1 cellular context compared by ENCODE assay signal in the genomic region with DNA sequence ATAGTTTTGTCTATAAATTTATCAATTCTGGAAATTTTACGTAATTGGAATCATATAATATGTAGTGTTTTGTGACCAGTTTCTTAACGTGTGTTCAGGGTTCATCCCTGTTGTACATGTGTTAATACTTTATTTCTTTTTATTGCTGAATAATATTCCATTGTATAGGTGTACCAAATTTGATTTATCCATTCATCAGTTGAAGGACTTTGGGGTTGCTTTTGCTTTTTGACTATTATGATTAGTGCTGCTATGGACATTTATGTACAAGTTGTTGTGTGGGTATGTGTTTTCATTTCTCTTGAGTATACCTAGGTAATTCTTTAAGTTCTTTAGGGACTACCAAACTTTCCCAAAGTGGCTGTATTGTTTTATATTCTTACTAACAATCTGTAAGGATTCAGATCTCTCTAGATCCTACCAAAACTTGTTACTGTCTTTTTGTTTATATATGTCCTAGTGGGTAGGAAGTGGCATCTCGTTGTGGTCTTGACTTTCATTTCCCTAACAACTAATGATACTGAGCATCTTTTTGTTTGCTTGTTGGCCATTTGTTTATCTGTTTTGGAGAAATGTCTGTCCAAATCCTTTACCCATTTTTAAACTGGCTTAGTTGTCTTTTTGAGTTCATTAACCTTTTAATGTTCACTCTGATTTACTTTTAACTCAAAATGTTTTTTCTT.
TF ChIP-seq lines count a peak whose summit lies in the region.

No MANE protein-coding gene starts in this region.

TF ChIP-seq in SK-N-SH, 30 proteins besides CTCF, POLR2A, EP300 and RAD21 (continued from another document):
- TF ChIP-seq, protein P1, sequence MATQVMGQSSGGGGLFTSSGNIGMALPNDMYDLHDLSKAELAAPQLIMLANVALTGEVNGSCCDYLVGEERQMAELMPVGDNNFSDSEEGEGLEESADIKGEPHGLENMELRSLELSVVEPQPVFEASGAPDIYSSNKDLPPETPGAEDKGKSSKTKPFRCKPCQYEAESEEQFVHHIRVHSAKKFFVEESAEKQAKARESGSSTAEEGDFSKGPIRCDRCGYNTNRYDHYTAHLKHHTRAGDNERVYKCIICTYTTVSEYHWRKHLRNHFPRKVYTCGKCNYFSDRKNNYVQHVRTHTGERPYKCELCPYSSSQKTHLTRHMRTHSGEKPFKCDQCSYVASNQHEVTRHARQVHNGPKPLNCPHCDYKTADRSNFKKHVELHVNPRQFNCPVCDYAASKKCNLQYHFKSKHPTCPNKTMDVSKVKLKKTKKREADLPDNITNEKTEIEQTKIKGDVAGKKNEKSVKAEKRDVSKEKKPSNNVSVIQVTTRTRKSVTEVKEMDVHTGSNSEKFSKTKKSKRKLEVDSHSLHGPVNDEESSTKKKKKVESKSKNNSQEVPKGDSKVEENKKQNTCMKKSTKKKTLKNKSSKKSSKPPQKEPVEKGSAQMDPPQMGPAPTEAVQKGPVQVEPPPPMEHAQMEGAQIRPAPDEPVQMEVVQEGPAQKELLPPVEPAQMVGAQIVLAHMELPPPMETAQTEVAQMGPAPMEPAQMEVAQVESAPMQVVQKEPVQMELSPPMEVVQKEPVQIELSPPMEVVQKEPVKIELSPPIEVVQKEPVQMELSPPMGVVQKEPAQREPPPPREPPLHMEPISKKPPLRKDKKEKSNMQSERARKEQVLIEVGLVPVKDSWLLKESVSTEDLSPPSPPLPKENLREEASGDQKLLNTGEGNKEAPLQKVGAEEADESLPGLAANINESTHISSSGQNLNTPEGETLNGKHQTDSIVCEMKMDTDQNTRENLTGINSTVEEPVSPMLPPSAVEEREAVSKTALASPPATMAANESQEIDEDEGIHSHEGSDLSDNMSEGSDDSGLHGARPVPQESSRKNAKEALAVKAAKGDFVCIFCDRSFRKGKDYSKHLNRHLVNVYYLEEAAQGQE (IDR thresholded peaks at IDR 0.05; ENCODE audit: low read depth, low read length): no peak
- TF ChIP-seq, protein P2, sequence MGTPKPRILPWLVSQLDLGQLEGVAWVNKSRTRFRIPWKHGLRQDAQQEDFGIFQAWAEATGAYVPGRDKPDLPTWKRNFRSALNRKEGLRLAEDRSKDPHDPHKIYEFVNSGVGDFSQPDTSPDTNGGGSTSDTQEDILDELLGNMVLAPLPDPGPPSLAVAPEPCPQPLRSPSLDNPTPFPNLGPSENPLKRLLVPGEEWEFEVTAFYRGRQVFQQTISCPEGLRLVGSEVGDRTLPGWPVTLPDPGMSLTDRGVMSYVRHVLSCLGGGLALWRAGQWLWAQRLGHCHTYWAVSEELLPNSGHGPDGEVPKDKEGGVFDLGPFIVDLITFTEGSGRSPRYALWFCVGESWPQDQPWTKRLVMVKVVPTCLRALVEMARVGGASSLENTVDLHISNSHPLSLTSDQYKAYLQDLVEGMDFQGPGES (IDR thresholded peaks at IDR 0.05; ENCODE audit: low read depth, low read length): no peak
- TF ChIP-seq GABPA (IDR thresholded peaks at IDR 0.05; ENCODE audit: low read depth) (no peak), FOSL2 (IDR thresholded peaks at IDR 0.05; ENCODE audit: borderline replicate concordance, low read depth) (no peak), TAF1 (IDR thresholded peaks at IDR 0.05; ENCODE audit: borderline replicate concordance, low read depth, low read length) (no peak), RFX5 (IDR thresholded peaks at IDR 0.05; ENCODE audit: low read length) (no peak)
- TF ChIP-seq, protein P3, sequence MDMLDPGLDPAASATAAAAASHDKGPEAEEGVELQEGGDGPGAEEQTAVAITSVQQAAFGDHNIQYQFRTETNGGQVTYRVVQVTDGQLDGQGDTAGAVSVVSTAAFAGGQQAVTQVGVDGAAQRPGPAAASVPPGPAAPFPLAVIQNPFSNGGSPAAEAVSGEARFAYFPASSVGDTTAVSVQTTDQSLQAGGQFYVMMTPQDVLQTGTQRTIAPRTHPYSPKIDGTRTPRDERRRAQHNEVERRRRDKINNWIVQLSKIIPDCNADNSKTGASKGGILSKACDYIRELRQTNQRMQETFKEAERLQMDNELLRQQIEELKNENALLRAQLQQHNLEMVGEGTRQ (IDR thresholded peaks at IDR 0.05; ENCODE audit: borderline replicate concordance, low read depth, low read length): no peak
- TF ChIP-seq, protein P4, sequence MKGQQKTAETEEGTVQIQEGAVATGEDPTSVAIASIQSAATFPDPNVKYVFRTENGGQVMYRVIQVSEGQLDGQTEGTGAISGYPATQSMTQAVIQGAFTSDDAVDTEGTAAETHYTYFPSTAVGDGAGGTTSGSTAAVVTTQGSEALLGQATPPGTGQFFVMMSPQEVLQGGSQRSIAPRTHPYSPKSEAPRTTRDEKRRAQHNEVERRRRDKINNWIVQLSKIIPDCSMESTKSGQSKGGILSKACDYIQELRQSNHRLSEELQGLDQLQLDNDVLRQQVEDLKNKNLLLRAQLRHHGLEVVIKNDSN (IDR thresholded peaks at IDR 0.05; ENCODE audit: borderline replicate concordance, low read depth): no peak
